In the genomic region with DNA sequence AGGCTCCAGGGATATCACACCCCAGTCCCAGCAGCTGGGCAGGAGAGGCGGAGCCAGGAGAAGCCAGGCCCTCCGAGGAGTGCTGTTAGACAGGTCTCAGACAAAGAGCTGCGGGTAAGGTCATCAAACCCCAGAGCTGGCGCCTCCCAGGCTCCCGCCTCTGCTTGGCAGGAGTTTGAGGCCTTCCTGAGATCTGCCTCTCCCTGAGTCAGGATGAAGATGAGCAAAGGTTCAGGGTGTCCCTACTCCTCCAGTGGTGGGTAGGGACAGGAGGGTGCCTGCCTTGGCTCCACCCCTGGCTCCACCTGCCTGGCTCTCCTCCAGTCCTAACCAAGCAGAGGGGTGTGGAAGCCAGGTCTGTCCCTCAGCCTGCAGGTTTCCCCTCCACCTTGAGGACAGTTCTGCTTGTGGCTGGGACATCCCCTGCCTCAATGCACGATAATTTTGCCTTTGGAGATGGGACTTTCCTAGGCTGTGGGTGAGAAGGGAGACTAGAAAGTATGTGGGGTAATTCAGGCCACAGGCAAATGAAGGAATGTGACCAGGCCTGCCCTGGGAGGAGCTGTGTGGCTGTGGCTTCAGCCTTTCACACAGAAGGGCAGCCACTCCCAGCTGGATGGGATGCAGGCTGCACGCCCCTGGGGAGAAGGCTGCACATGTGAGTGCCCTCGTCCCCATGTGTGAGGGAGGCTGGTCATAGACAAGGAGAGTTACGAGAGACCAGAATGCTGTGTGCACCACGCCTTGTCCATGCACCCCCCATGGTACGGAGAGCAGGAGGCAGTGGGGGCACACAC, we compare ENCODE assay signal across 9 cellular contexts. TPM values are rescaled to one million over a fixed set of nuclear protein-coding genes. Genes with fewer than 3 reads are reported as not detected.
A peak's percentile ranks its signal among the peaks of the same experiment; 100 is the strongest.
DNase-seq lines count a peak whose midpoint lies in the region; ATAC-seq and TF ChIP-seq lines count a peak whose summit lies in the region.
"Had no signal": no experiment of that assay in that cellular context is flagged by ENCODE, and none has a peak within 500 bp of the region (broad histone marks: within the 10 kb centered on the region; RNA-seq: fewer than 3 reads in every experiment).

No MANE protein-coding gene starts in this region.

- CTCF ChIA-PET in activated CD4-positive, alpha-beta T cell treated with anti-CD3 and anti-CD28 coated beads for 36 hours (lab: Charles Lee): no interaction called here

- POLR2A ChIA-PET in activated CD4-positive, alpha-beta T cell treated with anti-CD3 and anti-CD28 coated beads for 36 hours (lab: Charles Lee): interaction anchor here (0.6 kb wide), 1 partner anchor 27 kb away, joined by 3 read pairs; no protein-coding TSS in a partner anchor
- POLR2A ChIA-PET in activated naive CD8-positive, alpha-beta T cell treated with anti-CD3 and anti-CD28 coated beads, Interleukin-2, amount 10 ng/mL, durations not matched to agents 7 days and 5 days (lab: Charles Lee): no interaction called here

- no peaks in the 10 kb centered on the region for H3K36me3 Mint-ChIP-seq in activated CD4-positive, alpha-beta T cell treated with anti-CD3 and anti-CD28 coated beads for 36 hours (ENCODE audit: low read depth)
- H3K36me3 Mint-ChIP-seq in activated naive CD8-positive, alpha-beta T cell treated with anti-CD3 and anti-CD28 coated beads, Interleukin-2, amount 10 ng/mL, durations not matched to agents 7 days and 5 days: no peaks in the 10 kb centered on the region
- H3K36me3 Mint-ChIP-seq in nephron progenitor cell (ENCODE audit: low read depth) (no peaks in the 10 kb centered on the region), chondrocyte (ENCODE audit: low read depth) (no peaks in the 10 kb centered on the region)

- no peak overlapping the region for H3K27ac Mint-ChIP-seq in activated CD4-positive, alpha-beta T cell treated with anti-CD3 and anti-CD28 coated beads for 36 hours
- peak overlapping the region; percentile 22 for H3K27ac Mint-ChIP-seq in activated naive CD8-positive, alpha-beta T cell treated with anti-CD3 and anti-CD28 coated beads, Interleukin-2, amount 10 ng/mL, durations not matched to agents 7 days and 5 days
- H3K27ac Mint-ChIP-seq in nephron progenitor cell (no peak overlapping the region), chondrocyte (ENCODE audit: unreplicated experiment) (no peak overlapping the region)

- intact Hi-C loops in activated CD4-positive, alpha-beta T cell treated with anti-CD3 and anti-CD28 coated beads for 36 hours (cut with DNase I, micrococcal nuclease): no loop called here

- H3K4me1 Mint-ChIP-seq in activated CD4-positive, alpha-beta T cell treated with anti-CD3 and anti-CD28 coated beads for 36 hours: peaks cover 7% of the 10 kb centered on the region
- peaks cover 6% of the 10 kb centered on the region for H3K4me1 Mint-ChIP-seq in activated naive CD8-positive, alpha-beta T cell treated with anti-CD3 and anti-CD28 coated beads, Interleukin-2, amount 10 ng/mL, durations not matched to agents 7 days and 5 days
- H3K4me1 Mint-ChIP-seq in nephron progenitor cell (peaks cover 57% of the 10 kb centered on the region), chondrocyte (ENCODE audit: low read depth) (peaks cover 13% of the 10 kb centered on the region)
- H3K4me1 Mint-ChIP-seq: activated B cell treated with CpG ODN at 0.5 μM for 24 hours had no signal

- TF ChIP-seq CTCF in nephron progenitor cell (IDR thresholded peaks at IDR 0.05) (no peak), WERI-Rb-1 (IDR thresholded peaks at IDR 0.05; ENCODE audit: low read depth, low read length) (no peak), chondrocyte (IDR thresholded peaks at IDR 0.05) (no peak)

- H3K9me3 ChIP-seq in WERI-Rb-1 (ENCODE audit: severe bottlenecking): no peaks in the 10 kb centered on the region

- no peak overlapping the region for H3K4me3 Mint-ChIP-seq in activated CD4-positive, alpha-beta T cell treated with anti-CD3 and anti-CD28 coated beads for 36 hours
- H3K4me3 Mint-ChIP-seq in activated naive CD8-positive, alpha-beta T cell treated with anti-CD3 and anti-CD28 coated beads, Interleukin-2, amount 10 ng/mL, durations not matched to agents 7 days and 5 days: no peak overlapping the region
- no peak overlapping the region for H3K4me3 Mint-ChIP-seq in nephron progenitor cell
- no peak overlapping the region for H3K4me3 Mint-ChIP-seq in chondrocyte (ENCODE audit: unreplicated experiment)
- H3K4me3 Mint-ChIP-seq: activated B cell treated with CpG ODN at 0.5 μM for 24 hours had no signal

- no peaks in the 10 kb centered on the region for H3K36me3 ChIP-seq in WERI-Rb-1

- no peaks in the 10 kb centered on the region for H3K27me3 ChIP-seq in WERI-Rb-1 (ENCODE audit: insufficient read depth, low read depth, severe bottlenecking)

- H3K4me3 ChIP-seq in WERI-Rb-1 (ENCODE audit: low read depth, low read length): no peak overlapping the region

- ATAC-seq in activated CD4-positive, alpha-beta T cell treated with anti-CD3 and anti-CD28 coated beads for 36 hours: peak; percentile 65
- peak; percentile 70 for ATAC-seq in HG02852 (IDR thresholded peaks at IDR 0.05; ENCODE audit: unreplicated experiment)
- ATAC-seq in activated naive CD8-positive, alpha-beta T cell treated with anti-CD3 and anti-CD28 coated beads, Interleukin-2, amount 10 ng/mL, durations not matched to agents 7 days and 5 days (ENCODE audit: low read depth): no peak

- H3K27ac ChIP-seq in WERI-Rb-1: no peak overlapping the region

- peak; percentile 31 for DNase-seq in activated CD4-positive, alpha-beta T cell treated with anti-CD3 and anti-CD28 coated beads for 36 hours
- no peak for DNase-seq in activated CD4-positive, alpha-beta T cell treated with anti-CD3 and anti-CD28 coated beads, Interleukin-2, amount 50 U/mL, for 4 hours
- DNase-seq in activated naive CD8-positive, alpha-beta T cell treated with anti-CD3 and anti-CD28 coated beads, Interleukin-2, amount 10 ng/mL, durations not matched to agents 7 days and 5 days: no peak
- DNase-seq in nephron progenitor cell (peak; percentile 46), WERI-Rb-1 (no peak), T-helper 9 cell (no peak), chondrocyte (ENCODE audit: low spot score) (no peak)
- DNase-seq: activated B cell treated with CpG ODN at 0.5 μM for 24 hours had no signal

- H3K27me3 Mint-ChIP-seq in activated CD4-positive, alpha-beta T cell treated with anti-CD3 and anti-CD28 coated beads for 36 hours: peaks cover 9% of the 10 kb centered on the region
- H3K27me3 Mint-ChIP-seq in activated naive CD8-positive, alpha-beta T cell treated with anti-CD3 and anti-CD28 coated beads, Interleukin-2, amount 10 ng/mL, durations not matched to agents 7 days and 5 days: peaks cover 22% of the 10 kb centered on the region
- H3K27me3 Mint-ChIP-seq in nephron progenitor cell (ENCODE audit: low read depth, poor library complexity) (peaks cover 31% of the 10 kb centered on the region), chondrocyte (ENCODE audit: low read depth) (no peaks in the 10 kb centered on the region)

- H3K9me3 Mint-ChIP-seq in activated CD4-positive, alpha-beta T cell treated with anti-CD3 and anti-CD28 coated beads for 36 hours (ENCODE audit: low read depth): no peaks in the 10 kb centered on the region
- no peaks in the 10 kb centered on the region for H3K9me3 Mint-ChIP-seq in activated naive CD8-positive, alpha-beta T cell treated with anti-CD3 and anti-CD28 coated beads, Interleukin-2, amount 10 ng/mL, durations not matched to agents 7 days and 5 days
- H3K9me3 Mint-ChIP-seq in nephron progenitor cell: no peaks in the 10 kb centered on the region
- H3K9me3 Mint-ChIP-seq in chondrocyte (ENCODE audit: low read depth): no peaks in the 10 kb centered on the region
- H3K9me3 Mint-ChIP-seq: activated B cell treated with CpG ODN at 0.5 μM for 24 hours had no signal

RNA-seq across cellular contexts. Expression of a gene that starts 2.2 kb away (rescaled TPM):
- total RNA-seq in activated CD4-positive, alpha-beta T cell treated with anti-CD3 and anti-CD28 coated beads for 36 hours: not detected
- total RNA-seq in activated naive CD8-positive, alpha-beta T cell treated with anti-CD3 and anti-CD28 coated beads, Interleukin-2, amount 10 ng/mL, durations not matched to agents 7 days and 5 days: not detected
- 0.21 to 0.35 TPM in 2 of 3 replicates, not detected in the other for total RNA-seq in chondrocyte
- total RNA-seq: activated B cell treated with CpG ODN at 0.5 μM for 24 hours had no signal

RNA-seq across cellular contexts. Expression of a gene that starts 29.1 kb away (rescaled TPM):
- 10 to 100 TPM; 42.1 to 58.7 TPM for total RNA-seq in activated CD4-positive, alpha-beta T cell treated with anti-CD3 and anti-CD28 coated beads for 36 hours
- total RNA-seq in activated naive CD8-positive, alpha-beta T cell treated with anti-CD3 and anti-CD28 coated beads, Interleukin-2, amount 10 ng/mL, durations not matched to agents 7 days and 5 days: 10 to 100 TPM; 82.9 to 87.1 TPM
- total RNA-seq in chondrocyte: 88.5 to 128 TPM (median 127 TPM) in 3 replicates
- total RNA-seq: activated B cell treated with CpG ODN at 0.5 μM for 24 hours had no signal

Comparison
In these comparisons a context has a peak if more than half of its experiments do, and no peak if none do; other contexts are left out.
1. DNase-seq: peak in activated CD4-positive, alpha-beta T cell treated with anti-CD3 and anti-CD28 coated beads for 36 hours (single experiment) and nephron progenitor cell (single experiment); none in activated CD4-positive, alpha-beta T cell treated with anti-CD3 and anti-CD28 coated beads, Interleukin-2, amount 50 U/mL, for 4 hours (0 of 2), activated naive CD8-positive, alpha-beta T cell treated with anti-CD3 and anti-CD28 coated beads, Interleukin-2, amount 10 ng/mL, durations not matched to agents 7 days and 5 days (single experiment), WERI-Rb-1 (single experiment), T-helper 9 cell (single experiment) and chondrocyte (single experiment).